ENCODE assay signal across 1 cellular context in genomic region chr14:74493343-74494261, GRCh38.
TF ChIP-seq lines count a peak whose summit lies in the region.

A gene with protein sequence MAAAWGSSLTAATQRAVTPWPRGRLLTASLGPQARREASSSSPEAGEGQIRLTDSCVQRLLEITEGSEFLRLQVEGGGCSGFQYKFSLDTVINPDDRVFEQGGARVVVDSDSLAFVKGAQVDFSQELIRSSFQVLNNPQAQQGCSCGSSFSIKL (plus strand): TSS chr14:74493765. CDS start chr14:74493775, 10 bp downstream.

TF ChIP-seq in HEK293, 187 proteins besides CTCF, POLR2A, EP300 and RAD21 (continued from another document):
- TF ChIP-seq ZNF292 (tag by site-specific recombination; IDR thresholded peaks at IDR 0.05; ENCODE audit: borderline replicate concordance, low read depth), result no peak
- no peak for TF ChIP-seq ZNF701 (tag by site-specific recombination; IDR thresholded peaks at IDR 0.05)
- TF ChIP-seq ZNF169 (tag by site-specific recombination; IDR thresholded peaks at IDR 0.05), result no peak
- no peak for TF ChIP-seq ZNF529 (tag by site-specific recombination; IDR thresholded peaks at IDR 0.05; ENCODE audit: insufficient replicate concordance)
- TF ChIP-seq ZBTB17 (tag by site-specific recombination; IDR thresholded peaks at IDR 0.05), result no peak; the same call in 1 of the 2 replicates
- TF ChIP-seq SP2 (tag by site-specific recombination; IDR thresholded peaks at IDR 0.05), result peak; percentile 90
- TF ChIP-seq, protein P1, sequence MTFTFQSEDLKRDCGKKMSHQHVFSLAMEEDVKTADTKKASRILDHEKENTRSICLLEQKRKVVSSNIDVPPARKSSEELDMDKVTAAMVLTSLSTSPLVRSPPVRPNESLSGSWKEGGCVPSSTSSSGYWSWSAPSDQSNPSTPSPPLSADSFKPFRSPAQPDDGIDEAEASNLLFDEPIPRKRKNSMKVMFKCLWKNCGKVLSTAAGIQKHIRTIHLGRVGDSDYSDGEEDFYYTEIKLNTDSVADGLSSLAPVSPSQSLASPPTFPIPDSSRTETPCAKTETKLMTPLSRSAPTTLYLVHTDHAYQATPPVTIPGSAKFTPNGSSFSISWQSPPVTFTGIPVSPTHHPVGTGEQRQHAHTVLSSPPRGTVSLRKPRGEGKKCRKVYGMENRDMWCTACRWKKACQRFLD (tag by site-specific recombination; IDR thresholded peaks at IDR 0.05), result no peak
- no peak for TF ChIP-seq HOXA7 (CRISPR knock-in tag; IDR thresholded peaks at IDR 0.05; ENCODE audit: borderline replicate concordance)
- TF ChIP-seq OVOL3 (tag by site-specific recombination; IDR thresholded peaks at IDR 0.05), result no peak
- TF ChIP-seq ZNF664 (tag by site-specific recombination; IDR thresholded peaks at IDR 0.05), result no peak
- TF ChIP-seq ZNF580 (tag by site-specific recombination; IDR thresholded peaks at IDR 0.05), result no peak
- no peak for TF ChIP-seq ZNF248 (tag by site-specific recombination; IDR thresholded peaks at IDR 0.05)
- TF ChIP-seq ZNF501 (tag by site-specific recombination; IDR thresholded peaks at IDR 0.05), result 0 out of 2 replicates have a peak, but pooled peaks have one; percentile 21
- no peak for TF ChIP-seq ZNF510 (tag by site-specific recombination; IDR thresholded peaks at IDR 0.05; ENCODE audit: insufficient replicate concordance)
- TF ChIP-seq, protein P2, sequence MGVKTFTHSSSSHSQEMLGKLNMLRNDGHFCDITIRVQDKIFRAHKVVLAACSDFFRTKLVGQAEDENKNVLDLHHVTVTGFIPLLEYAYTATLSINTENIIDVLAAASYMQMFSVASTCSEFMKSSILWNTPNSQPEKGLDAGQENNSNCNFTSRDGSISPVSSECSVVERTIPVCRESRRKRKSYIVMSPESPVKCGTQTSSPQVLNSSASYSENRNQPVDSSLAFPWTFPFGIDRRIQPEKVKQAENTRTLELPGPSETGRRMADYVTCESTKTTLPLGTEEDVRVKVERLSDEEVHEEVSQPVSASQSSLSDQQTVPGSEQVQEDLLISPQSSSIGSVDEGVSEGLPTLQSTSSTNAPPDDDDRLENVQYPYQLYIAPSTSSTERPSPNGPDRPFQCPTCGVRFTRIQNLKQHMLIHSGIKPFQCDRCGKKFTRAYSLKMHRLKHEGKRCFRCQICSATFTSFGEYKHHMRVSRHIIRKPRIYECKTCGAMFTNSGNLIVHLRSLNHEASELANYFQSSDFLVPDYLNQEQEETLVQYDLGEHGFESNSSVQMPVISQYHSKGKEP (tag by site-specific recombination; IDR thresholded peaks at IDR 0.05), result no peak
- TF ChIP-seq, protein P3, sequence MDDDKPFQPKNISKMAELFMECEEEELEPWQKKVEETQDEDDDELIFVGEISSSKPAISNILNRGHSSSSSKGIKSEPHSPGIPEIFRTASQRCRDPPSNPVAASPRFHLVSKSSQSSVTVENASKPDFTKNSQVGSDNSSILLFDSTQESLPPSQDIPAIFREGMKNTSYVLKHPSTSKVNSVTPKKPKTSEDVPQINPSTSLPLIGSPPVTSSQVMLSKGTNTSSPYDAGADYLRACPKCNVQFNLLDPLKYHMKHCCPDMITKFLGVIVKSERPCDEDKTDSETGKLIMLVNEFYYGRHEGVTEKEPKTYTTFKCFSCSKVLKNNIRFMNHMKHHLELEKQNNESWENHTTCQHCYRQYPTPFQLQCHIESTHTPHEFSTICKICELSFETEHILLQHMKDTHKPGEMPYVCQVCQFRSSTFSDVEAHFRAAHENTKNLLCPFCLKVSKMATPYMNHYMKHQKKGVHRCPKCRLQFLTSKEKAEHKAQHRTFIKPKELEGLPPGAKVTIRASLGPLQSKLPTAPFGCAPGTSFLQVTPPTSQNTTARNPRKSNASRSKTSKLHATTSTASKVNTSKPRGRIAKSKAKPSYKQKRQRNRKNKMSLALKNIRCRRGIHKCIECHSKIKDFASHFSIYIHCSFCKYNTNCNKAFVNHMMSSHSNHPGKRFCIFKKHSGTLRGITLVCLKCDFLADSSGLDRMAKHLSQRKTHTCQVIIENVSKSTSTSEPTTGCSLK (tag by site-specific recombination; IDR thresholded peaks at IDR 0.05), result no peak
- TF ChIP-seq OSR2 (tag by site-specific recombination; IDR thresholded peaks at IDR 0.05), result no peak
- TF ChIP-seq KLF1 (tag by site-specific recombination; IDR thresholded peaks at IDR 0.05), result no peak
- no peak for TF ChIP-seq ZNF544 (tag by site-specific recombination; IDR thresholded peaks at IDR 0.05)
- TF ChIP-seq GLI4 (tag by site-specific recombination; IDR thresholded peaks at IDR 0.05), result no peak
- no peak for TF ChIP-seq ZNF274 (IDR thresholded peaks at IDR 0.05; ENCODE audit: low read length)
- TF ChIP-seq ZNF274 (tag by site-specific recombination; IDR thresholded peaks at IDR 0.05; ENCODE audit: borderline replicate concordance), result no peak
- TF ChIP-seq ZNF639 (tag by site-specific recombination; IDR thresholded peaks at IDR 0.05), result no peak
- no peak for TF ChIP-seq MZF1 (tag by site-specific recombination; IDR thresholded peaks at IDR 0.05; ENCODE audit: borderline replicate concordance)
- TF ChIP-seq SP3 (tag by site-specific recombination; IDR thresholded peaks at IDR 0.05), result peak; percentile 96
- TF ChIP-seq, protein P4, sequence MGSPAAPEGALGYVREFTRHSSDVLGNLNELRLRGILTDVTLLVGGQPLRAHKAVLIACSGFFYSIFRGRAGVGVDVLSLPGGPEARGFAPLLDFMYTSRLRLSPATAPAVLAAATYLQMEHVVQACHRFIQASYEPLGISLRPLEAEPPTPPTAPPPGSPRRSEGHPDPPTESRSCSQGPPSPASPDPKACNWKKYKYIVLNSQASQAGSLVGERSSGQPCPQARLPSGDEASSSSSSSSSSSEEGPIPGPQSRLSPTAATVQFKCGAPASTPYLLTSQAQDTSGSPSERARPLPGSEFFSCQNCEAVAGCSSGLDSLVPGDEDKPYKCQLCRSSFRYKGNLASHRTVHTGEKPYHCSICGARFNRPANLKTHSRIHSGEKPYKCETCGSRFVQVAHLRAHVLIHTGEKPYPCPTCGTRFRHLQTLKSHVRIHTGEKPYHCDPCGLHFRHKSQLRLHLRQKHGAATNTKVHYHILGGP (tag by site-specific recombination; IDR thresholded peaks at IDR 0.05), result no peak
- TF ChIP-seq ZNF514 (tag by site-specific recombination; IDR thresholded peaks at IDR 0.05), result no peak
- peak; percentile 53; the same call in 1 of the 2 replicates for TF ChIP-seq ZNF600 (tag by site-specific recombination; IDR thresholded peaks at IDR 0.05)
- no peak for TF ChIP-seq ZNF571 (tag by site-specific recombination; IDR thresholded peaks at IDR 0.05)
- TF ChIP-seq, protein P5, sequence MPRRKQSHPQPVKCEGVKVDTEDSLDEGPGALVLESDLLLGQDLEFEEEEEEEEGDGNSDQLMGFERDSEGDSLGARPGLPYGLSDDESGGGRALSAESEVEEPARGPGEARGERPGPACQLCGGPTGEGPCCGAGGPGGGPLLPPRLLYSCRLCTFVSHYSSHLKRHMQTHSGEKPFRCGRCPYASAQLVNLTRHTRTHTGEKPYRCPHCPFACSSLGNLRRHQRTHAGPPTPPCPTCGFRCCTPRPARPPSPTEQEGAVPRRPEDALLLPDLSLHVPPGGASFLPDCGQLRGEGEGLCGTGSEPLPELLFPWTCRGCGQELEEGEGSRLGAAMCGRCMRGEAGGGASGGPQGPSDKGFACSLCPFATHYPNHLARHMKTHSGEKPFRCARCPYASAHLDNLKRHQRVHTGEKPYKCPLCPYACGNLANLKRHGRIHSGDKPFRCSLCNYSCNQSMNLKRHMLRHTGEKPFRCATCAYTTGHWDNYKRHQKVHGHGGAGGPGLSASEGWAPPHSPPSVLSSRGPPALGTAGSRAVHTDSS (tag by site-specific recombination; IDR thresholded peaks at IDR 0.05), result no peak
- TF ChIP-seq WT1 (tag by site-specific recombination; IDR thresholded peaks at IDR 0.05), result no peak
- TF ChIP-seq SP7 (tag by site-specific recombination; IDR thresholded peaks at IDR 0.05), result 0 out of 2 replicates have a peak, but pooled peaks have one; percentile 19
- TF ChIP-seq SCRT1 (tag by site-specific recombination; IDR thresholded peaks at IDR 0.05; ENCODE audit: borderline replicate concordance), result no peak
- TF ChIP-seq ZFP37 (tag by site-specific recombination; IDR thresholded peaks at IDR 0.05), result no peak
- TF ChIP-seq ZNF558 (tag by site-specific recombination; IDR thresholded peaks at IDR 0.05), result no peak
- TF ChIP-seq ZNF354C (tag by site-specific recombination; IDR thresholded peaks at IDR 0.05; ENCODE audit: borderline replicate concordance, low read depth), result no peak
TF ChIP-seq in HEK293: peak in this region for 34.
